1 cellular context compared by ENCODE assay signal in the genomic region with DNA sequence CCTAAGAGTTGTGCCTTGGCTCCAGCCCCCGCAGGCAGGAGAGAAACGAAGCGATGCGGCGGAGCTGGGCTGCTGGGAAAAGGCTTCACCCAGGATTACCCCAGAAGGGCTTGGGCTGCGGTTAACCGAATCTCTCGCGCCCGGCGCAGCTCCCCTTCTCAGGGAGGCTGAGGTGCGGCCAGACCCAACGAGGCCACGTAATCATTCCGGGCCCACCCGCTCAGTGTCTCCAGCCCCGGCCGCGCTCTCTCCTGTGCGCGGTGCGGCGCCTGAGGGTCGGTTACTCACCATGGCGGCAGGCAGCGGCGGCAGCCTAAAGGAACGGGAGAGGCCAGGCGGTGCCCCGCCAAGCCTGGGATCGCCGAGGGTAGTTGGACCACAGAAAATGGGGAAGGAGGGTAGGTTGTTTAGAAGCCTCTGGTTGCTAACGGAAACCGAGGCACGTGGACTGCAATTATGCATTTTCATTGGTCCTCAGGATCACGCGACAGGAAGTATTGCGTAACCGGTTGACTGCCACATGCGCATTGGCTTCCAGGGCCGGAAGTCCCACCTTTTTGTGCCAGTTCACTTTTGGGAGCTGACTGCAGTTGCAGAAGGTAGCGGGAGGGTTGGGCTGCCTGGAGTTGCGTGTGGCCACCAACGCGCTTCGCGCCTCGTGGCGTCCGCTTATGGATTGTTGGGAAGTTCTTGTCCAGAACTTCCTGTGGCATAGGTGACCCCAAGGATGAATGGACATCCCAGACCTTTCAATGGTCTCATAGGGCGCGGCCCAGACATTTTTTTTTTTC.
TF ChIP-seq lines count a peak whose summit lies in the region.

A gene with protein sequence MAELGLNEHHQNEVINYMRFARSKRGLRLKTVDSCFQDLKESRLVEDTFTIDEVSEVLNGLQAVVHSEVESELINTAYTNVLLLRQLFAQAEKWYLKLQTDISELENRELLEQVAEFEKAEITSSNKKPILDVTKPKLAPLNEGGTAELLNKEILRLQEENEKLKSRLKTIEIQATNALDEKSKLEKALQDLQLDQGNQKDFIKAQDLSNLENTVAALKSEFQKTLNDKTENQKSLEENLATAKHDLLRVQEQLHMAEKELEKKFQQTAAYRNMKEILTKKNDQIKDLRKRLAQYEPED (minus strand): TSS at position 419 of the 791 bp plus-strand sequence. CDS start 128 bp downstream, at position 291.

TF ChIP-seq in HepG2, 621 proteins besides CTCF, POLR2A, EP300 and RAD21 (continued from another document and continues in another):
- TF ChIP-seq, protein P1, sequence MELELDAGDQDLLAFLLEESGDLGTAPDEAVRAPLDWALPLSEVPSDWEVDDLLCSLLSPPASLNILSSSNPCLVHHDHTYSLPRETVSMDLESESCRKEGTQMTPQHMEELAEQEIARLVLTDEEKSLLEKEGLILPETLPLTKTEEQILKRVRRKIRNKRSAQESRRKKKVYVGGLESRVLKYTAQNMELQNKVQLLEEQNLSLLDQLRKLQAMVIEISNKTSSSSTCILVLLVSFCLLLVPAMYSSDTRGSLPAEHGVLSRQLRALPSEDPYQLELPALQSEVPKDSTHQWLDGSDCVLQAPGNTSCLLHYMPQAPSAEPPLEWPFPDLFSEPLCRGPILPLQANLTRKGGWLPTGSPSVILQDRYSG (CRISPR knock-in tag; IDR thresholded peaks at IDR 0.05), result peak; percentile 80; the same call in 1 of the 2 replicates
- TF ChIP-seq HMGA1 (CRISPR knock-in tag; conservative IDR thresholded peaks at IDR 0.05) (no peak), SIX4 (CRISPR knock-in tag; IDR thresholded peaks at IDR 0.05) (no peak), TBP (CRISPR knock-in tag; IDR thresholded peaks at IDR 0.05) (no peak), ZNF235 (CRISPR knock-in tag; IDR thresholded peaks at IDR 0.05; ENCODE audit: borderline replicate concordance) (no peak), MTA1 (CRISPR knock-in tag; IDR thresholded peaks at IDR 0.05; ENCODE audit: borderline replicate concordance) (no peak), ZNF431 (CRISPR knock-in tag; IDR thresholded peaks at IDR 0.05; ENCODE audit: borderline replicate concordance, low read depth) (no peak), SMARCE1 (IDR thresholded peaks at IDR 0.05; ENCODE audit: borderline replicate concordance) (no peak), ZNF691 (CRISPR knock-in tag; IDR thresholded peaks at IDR 0.05; ENCODE audit: borderline replicate concordance, low read depth) (no peak), ZNF619 (CRISPR knock-in tag; IDR thresholded peaks at IDR 0.05) (0 out of 2 replicates have a peak, but pooled peaks have one; percentile 5), HOXA9 (CRISPR knock-in tag; IDR thresholded peaks at IDR 0.05; ENCODE audit: borderline replicate concordance) (no peak), HOMEZ (CRISPR knock-in tag; IDR thresholded peaks at IDR 0.05; ENCODE audit: low read depth) (peak; percentile 64; the same call in 1 of the 2 replicates), ZBTB7B (CRISPR knock-in tag; IDR thresholded peaks at IDR 0.05) (0 out of 2 replicates have a peak, but pooled peaks have one; percentile 26), ZNF350 (CRISPR knock-in tag; IDR thresholded peaks at IDR 0.05; ENCODE audit: borderline replicate concordance, low read depth) (peak; percentile 78; the same call in 1 of the 2 replicates), NKX3-1 (CRISPR knock-in tag; IDR thresholded peaks at IDR 0.05) (peak; percentile 41; the same call in 1 of the 2 replicates), ZBTB8A (CRISPR knock-in tag; IDR thresholded peaks at IDR 0.05; ENCODE audit: borderline replicate concordance, low read depth) (no peak), FOXA3 (CRISPR knock-in tag; IDR thresholded peaks at IDR 0.05) (peak; percentile 47; the same call in 1 of the 2 replicates), LCORL (IDR thresholded peaks at IDR 0.05) (peak; percentile 57; the same call in 1 of the 2 replicates), LCORL (CRISPR knock-in tag; IDR thresholded peaks at IDR 0.05) (0 out of 2 replicates have a peak, but pooled peaks have one; percentile 11), ZNF550 (CRISPR knock-in tag; IDR thresholded peaks at IDR 0.05; ENCODE audit: borderline replicate concordance) (0 out of 2 replicates have a peak, but pooled peaks have one; percentile 51), ZNF501 (CRISPR knock-in tag; IDR thresholded peaks at IDR 0.05) (peak; percentile 66; the same call in 1 of the 2 replicates), HNF4G (IDR thresholded peaks at IDR 0.05; ENCODE audit: borderline replicate concordance, low read depth, low read length) (no peak), HNF4G (CRISPR knock-in tag; IDR thresholded peaks at IDR 0.05; ENCODE audit: borderline replicate concordance, low read depth) (no peak), GABPB1 (CRISPR knock-in tag; IDR thresholded peaks at IDR 0.05) (peak; percentile 99), ZNF547 (CRISPR knock-in tag; IDR thresholded peaks at IDR 0.05) (no peak), MEIS1 (CRISPR knock-in tag; IDR thresholded peaks at IDR 0.05; ENCODE audit: borderline replicate concordance) (no peak), ZNF430 (CRISPR knock-in tag; IDR thresholded peaks at IDR 0.05) (peak; percentile 63; the same call in 1 of the 2 replicates), NFYB (CRISPR knock-in tag; IDR thresholded peaks at IDR 0.05) (peak; percentile 96), GATAD2A (CRISPR knock-in tag; IDR thresholded peaks at IDR 0.05) (peak; percentile 40; the same call in 1 of the 2 replicates), SRSF1 (optimal IDR thresholded peaks at IDR 0.05; ENCODE audit: low read depth, low read length) (peak; percentile 56), FOXJ3 (CRISPR knock-in tag; IDR thresholded peaks at IDR 0.05; ENCODE audit: borderline replicate concordance) (peak; percentile 67; the same call in 1 of the 2 replicates), HNRNPL (IDR thresholded peaks at IDR 0.05; ENCODE audit: low read depth, low read length) (0 out of 2 replicates have a peak, but pooled peaks have one; percentile 17), ZNF142 (CRISPR knock-in tag; IDR thresholded peaks at IDR 0.05) (peak; percentile 60; the same call in 1 of the 2 replicates), KLF12 (CRISPR knock-in tag; IDR thresholded peaks at IDR 0.05; ENCODE audit: borderline replicate concordance) (peak; percentile 63), NFE2L1 (CRISPR knock-in tag; IDR thresholded peaks at IDR 0.05; ENCODE audit: borderline replicate concordance) (no peak), ISL2 (CRISPR knock-in tag; IDR thresholded peaks at IDR 0.05) (peak; percentile 5), POLR2G (IDR thresholded peaks at IDR 0.05; ENCODE audit: low read depth, low read length) (peak; percentile 71), TBL1XR1 (IDR thresholded peaks at IDR 0.05; ENCODE audit: borderline replicate concordance, low read length, partially characterized antibody) (peak; percentile 84), PPARG (CRISPR knock-in tag; conservative IDR thresholded peaks at IDR 0.05) (no peak), KMT2B (CRISPR knock-in tag; IDR thresholded peaks at IDR 0.05) (peak; percentile 80), NFKB2 (CRISPR knock-in tag; IDR thresholded peaks at IDR 0.05; ENCODE audit: borderline replicate concordance) (peak; percentile 76; the same call in 1 of the 2 replicates), ARNT (IDR thresholded peaks at IDR 0.05) (no peak), ZNF329 (CRISPR knock-in tag; IDR thresholded peaks at IDR 0.05; ENCODE audit: low read depth) (no peak), ZNF512B (CRISPR knock-in tag; IDR thresholded peaks at IDR 0.05; ENCODE audit: borderline replicate concordance) (no peak)
- TF ChIP-seq, protein P2, sequence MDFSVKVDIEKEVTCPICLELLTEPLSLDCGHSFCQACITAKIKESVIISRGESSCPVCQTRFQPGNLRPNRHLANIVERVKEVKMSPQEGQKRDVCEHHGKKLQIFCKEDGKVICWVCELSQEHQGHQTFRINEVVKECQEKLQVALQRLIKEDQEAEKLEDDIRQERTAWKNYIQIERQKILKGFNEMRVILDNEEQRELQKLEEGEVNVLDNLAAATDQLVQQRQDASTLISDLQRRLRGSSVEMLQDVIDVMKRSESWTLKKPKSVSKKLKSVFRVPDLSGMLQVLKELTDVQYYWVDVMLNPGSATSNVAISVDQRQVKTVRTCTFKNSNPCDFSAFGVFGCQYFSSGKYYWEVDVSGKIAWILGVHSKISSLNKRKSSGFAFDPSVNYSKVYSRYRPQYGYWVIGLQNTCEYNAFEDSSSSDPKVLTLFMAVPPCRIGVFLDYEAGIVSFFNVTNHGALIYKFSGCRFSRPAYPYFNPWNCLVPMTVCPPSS (IDR thresholded peaks at IDR 0.05), result no peak
- TF ChIP-seq, protein P3, sequence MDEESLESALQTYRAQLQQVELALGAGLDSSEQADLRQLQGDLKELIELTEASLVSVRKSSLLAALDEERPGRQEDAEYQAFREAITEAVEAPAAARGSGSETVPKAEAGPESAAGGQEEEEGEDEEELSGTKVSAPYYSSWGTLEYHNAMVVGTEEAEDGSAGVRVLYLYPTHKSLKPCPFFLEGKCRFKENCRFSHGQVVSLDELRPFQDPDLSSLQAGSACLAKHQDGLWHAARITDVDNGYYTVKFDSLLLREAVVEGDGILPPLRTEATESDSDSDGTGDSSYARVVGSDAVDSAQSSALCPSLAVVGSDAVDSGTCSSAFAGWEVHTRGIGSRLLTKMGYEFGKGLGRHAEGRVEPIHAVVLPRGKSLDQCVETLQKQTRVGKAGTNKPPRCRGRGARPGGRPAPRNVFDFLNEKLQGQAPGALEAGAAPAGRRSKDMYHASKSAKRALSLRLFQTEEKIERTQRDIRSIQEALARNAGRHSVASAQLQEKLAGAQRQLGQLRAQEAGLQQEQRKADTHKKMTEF (CRISPR knock-in tag; IDR thresholded peaks at IDR 0.05), result peak; percentile 66
